Comparison of ENCODE assay signal across 19 cellular contexts in the genomic region with DNA sequence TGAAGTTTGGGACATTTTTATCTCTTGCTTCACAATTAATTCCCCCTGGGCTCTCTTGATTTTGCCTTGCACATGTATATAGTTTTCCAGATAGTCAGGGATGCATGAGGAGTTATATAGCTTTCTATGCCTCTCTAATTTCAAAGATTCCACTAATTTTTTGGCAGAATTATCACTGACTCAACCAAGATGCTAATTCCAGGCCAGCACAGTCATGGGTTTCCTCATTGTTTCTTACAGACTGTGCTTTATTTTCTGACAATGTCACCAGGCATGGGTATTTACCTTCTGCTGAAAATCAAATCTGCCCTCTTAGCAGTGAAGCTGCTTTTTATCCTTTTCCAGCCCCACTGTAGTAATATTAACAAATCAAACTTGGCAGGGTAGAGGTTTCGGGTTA.
DNase-seq lines count a peak whose midpoint lies in the region; ATAC-seq and TF ChIP-seq lines count a peak whose summit lies in the region.
"Had no signal": no experiment of that assay in that cellular context is flagged by ENCODE, and none has a peak within 500 bp of the region (broad histone marks: within the 10 kb centered on the region; RNA-seq: fewer than 3 reads in every experiment).

No MANE protein-coding gene starts in this region.

- peak; percentile 6 for DNase-seq in HT1080 (ENCODE audit: low read depth)
- no peak for DNase-seq in SK-N-MC (ENCODE audit: low read depth, low spot score)
- DNase-seq in choroid plexus epithelial cell (ENCODE audit: low read depth) = peak; percentile 30
- no peak for DNase-seq in osteocyte (ENCODE audit: extremely low spot score, unreplicated experiment)
- no peak for DNase-seq in gastrocnemius medialis
- DNase-seq in heart right ventricle = no peak
- no peak for DNase-seq in endothelial cell (ENCODE audit: low spot score)
- no peak for DNase-seq in NCI-H2081 (lab: John Stamatoyannopoulos, UW)
- DNase-seq: CD4-positive, CD25-positive, alpha-beta regulatory T cell; COR-L47; DMS79; KBM-7; NCI-H1105; NCI-H146; NCI-H2029; NCI-H226; NCI-H524; NCI-H82; Peyer's patch had no signal

- in situ Hi-C loops in gastrocnemius medialis (cut with MboI; ENCODE audit: low sequenced_read_pairs in 4 of 4) = no loop called here

- peak overlapping the region; percentile 7; the same call in 1 of the 2 replicates for H3K27ac ChIP-seq in SK-N-MC
- no peak overlapping the region for H3K27ac ChIP-seq in gastrocnemius medialis
- no peak overlapping the region for H3K27ac ChIP-seq in heart right ventricle
- H3K27ac ChIP-seq: Peyer's patch had no signal

- ATAC-seq in gastrocnemius medialis = no peak
- ATAC-seq in heart right ventricle = no peak

- H3K36me3 ChIP-seq in SK-N-MC (ENCODE audit: insufficient read depth, low read length) = no peaks in the 10 kb centered on the region
- H3K36me3 ChIP-seq in gastrocnemius medialis = no peaks in the 10 kb centered on the region
- no peaks in the 10 kb centered on the region for H3K36me3 ChIP-seq in heart right ventricle
- H3K36me3 ChIP-seq: Peyer's patch had no signal

- 67 to 83% methylated on average over 1 of the region's 1 CpG for whole genome bisulfite sequencing in heart right ventricle, 2 donors

- peak overlapping the region; percentile 64 for H3K27ac Mint-ChIP-seq in osteocyte (ENCODE audit: unreplicated experiment)
- H3K27ac Mint-ChIP-seq in endothelial cell (ENCODE audit: unreplicated experiment) = no peak overlapping the region
- H3K27ac Mint-ChIP-seq: CD4-positive, CD25-positive, alpha-beta regulatory T cell had no signal

- no peak for TF ChIP-seq CTCF in choroid plexus epithelial cell (conservative IDR thresholded peaks at IDR 0.05; ENCODE audit: low read depth, low read length)
- TF ChIP-seq CTCF in osteocyte (IDR thresholded peaks at IDR 0.05) = no peak
- TF ChIP-seq CTCF in gastrocnemius medialis (IDR thresholded peaks at IDR 0.05 in 4 of 5, conservative IDR thresholded peaks at IDR 0.05 in 1 of 5) = no peak
- TF ChIP-seq CTCF in heart right ventricle (IDR thresholded peaks at IDR 0.05) = no peak
- no peak for TF ChIP-seq CTCF in endothelial cell (IDR thresholded peaks at IDR 0.05; ENCODE audit: unreplicated experiment)

- intact Hi-C loops in gastrocnemius medialis (cut with DNase I; ENCODE audit: low total_unique reads) (no loop called here), heart right ventricle (cut with DNase I) (no loop called here)

- no peak overlapping the region for H3K9ac ChIP-seq in SK-N-MC (ENCODE audit: insufficient read length)

- H3K4me1 ChIP-seq in gastrocnemius medialis (no peaks in the 10 kb centered on the region), heart right ventricle (no peaks in the 10 kb centered on the region)
- H3K4me1 ChIP-seq: Peyer's patch had no signal

- TF ChIP-seq POLR2A in gastrocnemius medialis (IDR thresholded peaks at IDR 0.05) = no peak

- H3K4me3 Mint-ChIP-seq in osteocyte (ENCODE audit: unreplicated experiment) (no peak overlapping the region), endothelial cell (ENCODE audit: unreplicated experiment) (no peak overlapping the region)
- H3K4me3 Mint-ChIP-seq: CD4-positive, CD25-positive, alpha-beta regulatory T cell had no signal

- H3K27me3 Mint-ChIP-seq in osteocyte (ENCODE audit: unreplicated experiment) (no peaks in the 10 kb centered on the region), endothelial cell (ENCODE audit: unreplicated experiment) (no peaks in the 10 kb centered on the region)
- H3K27me3 Mint-ChIP-seq: CD4-positive, CD25-positive, alpha-beta regulatory T cell had no signal

- peaks cover 11% of the 10 kb centered on the region for H3K9me3 Mint-ChIP-seq in osteocyte (ENCODE audit: unreplicated experiment)
- H3K9me3 Mint-ChIP-seq in endothelial cell (ENCODE audit: unreplicated experiment) = no peaks in the 10 kb centered on the region

- H3K27me3 ChIP-seq in gastrocnemius medialis = no peaks in the 10 kb centered on the region
- H3K27me3 ChIP-seq in heart right ventricle = no peaks in the 10 kb centered on the region
- H3K27me3 ChIP-seq: Peyer's patch had no signal

- H3K9me3 ChIP-seq in SK-N-MC (ENCODE audit: low read depth, low read length) = no peaks in the 10 kb centered on the region
- no peaks in the 10 kb centered on the region for H3K9me3 ChIP-seq in gastrocnemius medialis
- H3K9me3 ChIP-seq in heart right ventricle = peaks cover 0 to 7% (median 0%) of the 10 kb centered on the region in 11 donors
- H3K9me3 ChIP-seq: Peyer's patch had no signal

- 0 out of 2 replicates have a peak overlapping the region, but pooled peaks have one; percentile 1 for H3K4me3 ChIP-seq in SK-N-MC
- H3K4me3 ChIP-seq in choroid plexus epithelial cell (ENCODE audit: low read depth, low read length) = no peak overlapping the region
- H3K4me3 ChIP-seq in gastrocnemius medialis = no peak overlapping the region
- H3K4me3 ChIP-seq in heart right ventricle = no peak overlapping the region
- H3K4me3 ChIP-seq: Peyer's patch had no signal

- H3K36me3 Mint-ChIP-seq in osteocyte (ENCODE audit: unreplicated experiment) (peaks cover 3% of the 10 kb centered on the region), endothelial cell (ENCODE audit: low read depth, unreplicated experiment) (no peaks in the 10 kb centered on the region)
- H3K36me3 Mint-ChIP-seq: CD4-positive, CD25-positive, alpha-beta regulatory T cell had no signal

- H3K4me1 Mint-ChIP-seq in osteocyte (ENCODE audit: unreplicated experiment) = peaks cover 41% of the 10 kb centered on the region
- peaks cover 6% of the 10 kb centered on the region for H3K4me1 Mint-ChIP-seq in endothelial cell (ENCODE audit: unreplicated experiment)
- H3K4me1 Mint-ChIP-seq: CD4-positive, CD25-positive, alpha-beta regulatory T cell had no signal

Comparison
In these comparisons a context has a peak if more than half of its experiments do, and no peak if none do; other contexts are left out.
1. DNase-seq: peak in HT1080 (single experiment) and choroid plexus epithelial cell (single experiment); none in SK-N-MC (single experiment), osteocyte (single experiment), gastrocnemius medialis (0 of 2), heart right ventricle (0 of 2), endothelial cell (single experiment) and NCI-H2081 (0 of 2).